In genomic region chr6:2099870-2100269, GRCh38 we compare ENCODE assay signal across 21 cellular contexts.
DNase-seq lines count a peak whose midpoint lies in the region; ATAC-seq, FAIRE-seq and TF ChIP-seq lines count a peak whose summit lies in the region.
"Had no signal": no experiment of that assay in that cellular context is flagged by ENCODE, and none has a peak within 500 bp of the region (broad histone marks: within the 10 kb centered on the region; RNA-seq: fewer than 3 reads in every experiment).

No MANE protein-coding gene starts in this region.

- no peak for DNase-seq in GM12878 (ENCODE audit: low read depth, low spot score)
- DNase-seq in chondrocyte (ENCODE audit: low spot score), result no peak
- no peak for DNase-seq in osteocyte (ENCODE audit: extremely low spot score, unreplicated experiment)
- DNase-seq in tibial artery, result no peak
- no peak for DNase-seq in heart left ventricle
- DNase-seq in GM19238 (ENCODE audit: insufficient read length, low spot score), result no peak
- DNase-seq: CD4-positive, CD25-positive, alpha-beta regulatory T cell; CD8-positive, alpha-beta T cell; DMS 273 treated with DMSO at 0.1 percent for 48 hours; DMS79; EL; GDM1; GOT3; HFFc6 had no signal

- RAD21 ChIA-PET in GM12878 (lab: Charles Lee; ENCODE audit: unreplicated experiment), result no interaction called here

- no peak for TF ChIP-seq CTCF in GM12878 (IDR thresholded peaks at IDR 0.05 in 2 of 3, conservative IDR thresholded peaks at IDR 0.05 in 1 of 3; ENCODE audit: control insufficient read depth in 2 of 3, extremely low read depth in 1 of 3, insufficient read depth in 1 of 3, low read depth in 3 of 3, low read length in 3 of 3)
- TF ChIP-seq CTCF in chondrocyte (IDR thresholded peaks at IDR 0.05), result no peak
- TF ChIP-seq CTCF in osteocyte (IDR thresholded peaks at IDR 0.05), result no peak
- no peak for TF ChIP-seq CTCF in tibial artery (IDR thresholded peaks at IDR 0.05)
- TF ChIP-seq CTCF in heart left ventricle (IDR thresholded peaks at IDR 0.05), result no peak

- H3K27me3 ChIP-seq in GM12878 (replicated peaks in 1 of 2; ENCODE audit: control insufficient read depth in 2 of 2, insufficient read depth in 2 of 2, low read length in 1 of 2) (no peaks in the 10 kb centered on the region), tibial artery (no peaks in the 10 kb centered on the region), heart left ventricle (no peaks in the 10 kb centered on the region)

- H3K4me1 Mint-ChIP-seq in chondrocyte (ENCODE audit: low read depth), result peaks cover 57% of the 10 kb centered on the region
- H3K4me1 Mint-ChIP-seq in osteocyte (ENCODE audit: unreplicated experiment), result peaks cover 39% of the 10 kb centered on the region
- H3K4me1 Mint-ChIP-seq: CD4-positive, CD25-positive, alpha-beta regulatory T cell had no signal

- CTCF ChIA-PET in GM12878 (lab: Yijun Ruan, JAX), result interaction anchor here (1.2 to 2.3 kb wide), 3 partner anchors 254 to 504 kb away, joined by 3 to 7 read pairs (median 3); no protein-coding TSS in a partner anchor

- H3K9me3 ChIP-seq in GM12878 (replicated peaks; ENCODE audit: control insufficient read depth, insufficient read depth, low read length) (no peaks in the 10 kb centered on the region), tibial artery (no peaks in the 10 kb centered on the region), heart left ventricle (no peaks in the 10 kb centered on the region)
- H3K9me3 ChIP-seq: HAP-1 had no signal

- SMC1A ChIA-PET in GM12878 (lab: Charles Lee; ENCODE audit: uncharacterized antibody, unreplicated experiment), result interaction anchor here (0.8 to 1.8 kb wide), 2 partner anchors 10 to 498 kb away, joined by 3 to 5 read pairs; no protein-coding TSS in a partner anchor

- TF ChIP-seq EP300 in GM12878 (IDR thresholded peaks at IDR 0.05; ENCODE audit: borderline replicate concordance in 1 of 2, control insufficient read depth in 1 of 2, low read depth in 2 of 2, low read length in 2 of 2), result no peak

- H3K36me3 Mint-ChIP-seq in chondrocyte (ENCODE audit: low read depth) (no peaks in the 10 kb centered on the region), osteocyte (ENCODE audit: unreplicated experiment) (no peaks in the 10 kb centered on the region)
- H3K36me3 Mint-ChIP-seq: CD4-positive, CD25-positive, alpha-beta regulatory T cell; CD8-positive, alpha-beta T cell had no signal

- peak overlapping the region; percentile 92 for H3K27ac Mint-ChIP-seq in chondrocyte (ENCODE audit: unreplicated experiment)
- H3K27ac Mint-ChIP-seq in osteocyte (ENCODE audit: unreplicated experiment), result peak overlapping the region; percentile 88
- H3K27ac Mint-ChIP-seq: CD4-positive, CD25-positive, alpha-beta regulatory T cell; CD8-positive, alpha-beta T cell; HFFc6 had no signal

- H3K27ac ChIP-seq in GM12878 (ENCODE audit: control insufficient read depth, insufficient read depth), result no peak overlapping the region
- peak overlapping the region; percentile 60 to 85 for H3K27ac ChIP-seq in tibial artery
- no peak overlapping the region for H3K27ac ChIP-seq in heart left ventricle
- H3K27ac ChIP-seq: C4-2B had no signal

- H3K4me1 ChIP-seq in GM12878 (ENCODE audit: control insufficient read depth, insufficient read depth, low read length) (no peaks in the 10 kb centered on the region), tibial artery (peaks cover 0 to 56% (median 2%) of the 10 kb centered on the region in 4 donors), heart left ventricle (peaks cover 0 to 12% (median 1%) of the 10 kb centered on the region in 12 donors)

- H3K9ac ChIP-seq in GM12878 (ENCODE audit: control insufficient read depth, insufficient read depth, low read length), result no peak overlapping the region

- TF ChIP-seq POLR2A in GM12878 (IDR thresholded peaks at IDR 0.05; ENCODE audit: low read depth, low read length) (no peak), heart left ventricle (IDR thresholded peaks at IDR 0.05) (no peak)

- no peak overlapping the region for H3K4me3 ChIP-seq in GM12878
- peak overlapping the region; percentile 21 to 38 for H3K4me3 ChIP-seq in tibial artery
- H3K4me3 ChIP-seq in heart left ventricle, result no peak overlapping the region
- H3K4me3 ChIP-seq: HAP-1 had no signal

- no peak overlapping the region for H2AFZ ChIP-seq in GM12878 (ENCODE audit: control insufficient read depth, low read depth, low read length)

- H3K4me2 ChIP-seq in GM12878 (ENCODE audit: control insufficient read depth, insufficient read depth), result no peak overlapping the region

- no peaks in the 10 kb centered on the region for H3K36me3 ChIP-seq in GM12878 (ENCODE audit: control insufficient read depth in 2 of 2, insufficient read depth in 2 of 2, low read length in 1 of 2)
- H3K36me3 ChIP-seq in tibial artery, result no peaks in the 10 kb centered on the region
- H3K36me3 ChIP-seq in heart left ventricle, result no peaks in the 10 kb centered on the region
- H3K36me3 ChIP-seq: HAP-1 had no signal

- POLR2A ChIA-PET in GM12878 (lab: Charles Lee), result no interaction called here

- in situ Hi-C loops in GM12878 (cut with MboI), result loop anchor here (10.0 kb wide), 1 partner anchor 255 kb away; no protein-coding TSS in a partner anchor

- FAIRE-seq in GM12878 (lab: Jason Lieb, UNC), result peak; percentile 68
- FAIRE-seq: D721Med, GM12891, GM18507, H54 had no signal

- no peaks in the 10 kb centered on the region for H3K9me3 Mint-ChIP-seq in chondrocyte (ENCODE audit: low read depth)
- no peaks in the 10 kb centered on the region for H3K9me3 Mint-ChIP-seq in osteocyte (ENCODE audit: unreplicated experiment)
- H3K9me3 Mint-ChIP-seq: CD4-positive, CD25-positive, alpha-beta regulatory T cell; CD8-positive, alpha-beta T cell; HFFc6 had no signal

- no peak for TF ChIP-seq RAD21 in GM12878 (IDR thresholded peaks at IDR 0.05; ENCODE audit: insufficient read depth, low read depth, low read length)

- ATAC-seq in GM12878 (no peak), heart left ventricle (no peak), HG03159 (IDR thresholded peaks at IDR 0.05; ENCODE audit: unreplicated experiment) (no peak)
- ATAC-seq: CD8-positive, alpha-beta T cell had no signal

- no TSS peak for BruUV-seq in GM12878 (replicated peaks; lab: Mats Ljungman, UMichigan)

- H3K27me3 Mint-ChIP-seq in chondrocyte (ENCODE audit: low read depth) (no peaks in the 10 kb centered on the region), osteocyte (ENCODE audit: unreplicated experiment) (no peaks in the 10 kb centered on the region)
- H3K27me3 Mint-ChIP-seq: CD4-positive, CD25-positive, alpha-beta regulatory T cell had no signal

- intact Hi-C loops in GM12878 (cut with micrococcal nuclease; ENCODE audit: unreplicated experiment) (loop anchor here (5.0 to 10.0 kb wide), 2 partner anchors 245 to 252 kb away; no protein-coding TSS in a partner anchor), tibial artery (cut with DNase I; ENCODE audit: low total_unique reads) (loop anchor here (2.0 to 10.0 kb wide), 3 partner anchors 481 to 535 kb away; no protein-coding TSS in a partner anchor), heart left ventricle (cut with DNase I) (loop anchor here in 7 of 10 donors (5.0 to 10.0 kb wide), 7 partner anchors 95 to 535 kb away; no protein-coding TSS in a partner anchor)

- H3K4me3 Mint-ChIP-seq in chondrocyte (ENCODE audit: unreplicated experiment), result no peak overlapping the region
- H3K4me3 Mint-ChIP-seq in osteocyte (ENCODE audit: unreplicated experiment), result no peak overlapping the region
- H3K4me3 Mint-ChIP-seq: CD4-positive, CD25-positive, alpha-beta regulatory T cell; CD8-positive, alpha-beta T cell; HFFc6 had no signal

- H4K20me1 ChIP-seq in GM12878 (ENCODE audit: control insufficient read depth, insufficient read depth), result no peaks in the 10 kb centered on the region

- H3K79me2 ChIP-seq in GM12878 (ENCODE audit: control insufficient read depth, insufficient read depth, low read length), result no peaks in the 10 kb centered on the region

TF ChIP-seq in GM12878, 131 proteins besides CTCF, POLR2A, EP300 and RAD21 (continues in another document):
- no peak for TF ChIP-seq NR2C1 (IDR thresholded peaks at IDR 0.05)
- TF ChIP-seq SPI1 (IDR thresholded peaks at IDR 0.05; ENCODE audit: borderline replicate concordance, insufficient read depth, low read depth, low read length), result no peak
- TF ChIP-seq SMC3 (IDR thresholded peaks at IDR 0.05; ENCODE audit: borderline replicate concordance, low read length), result no peak
- TF ChIP-seq, protein P1, sequence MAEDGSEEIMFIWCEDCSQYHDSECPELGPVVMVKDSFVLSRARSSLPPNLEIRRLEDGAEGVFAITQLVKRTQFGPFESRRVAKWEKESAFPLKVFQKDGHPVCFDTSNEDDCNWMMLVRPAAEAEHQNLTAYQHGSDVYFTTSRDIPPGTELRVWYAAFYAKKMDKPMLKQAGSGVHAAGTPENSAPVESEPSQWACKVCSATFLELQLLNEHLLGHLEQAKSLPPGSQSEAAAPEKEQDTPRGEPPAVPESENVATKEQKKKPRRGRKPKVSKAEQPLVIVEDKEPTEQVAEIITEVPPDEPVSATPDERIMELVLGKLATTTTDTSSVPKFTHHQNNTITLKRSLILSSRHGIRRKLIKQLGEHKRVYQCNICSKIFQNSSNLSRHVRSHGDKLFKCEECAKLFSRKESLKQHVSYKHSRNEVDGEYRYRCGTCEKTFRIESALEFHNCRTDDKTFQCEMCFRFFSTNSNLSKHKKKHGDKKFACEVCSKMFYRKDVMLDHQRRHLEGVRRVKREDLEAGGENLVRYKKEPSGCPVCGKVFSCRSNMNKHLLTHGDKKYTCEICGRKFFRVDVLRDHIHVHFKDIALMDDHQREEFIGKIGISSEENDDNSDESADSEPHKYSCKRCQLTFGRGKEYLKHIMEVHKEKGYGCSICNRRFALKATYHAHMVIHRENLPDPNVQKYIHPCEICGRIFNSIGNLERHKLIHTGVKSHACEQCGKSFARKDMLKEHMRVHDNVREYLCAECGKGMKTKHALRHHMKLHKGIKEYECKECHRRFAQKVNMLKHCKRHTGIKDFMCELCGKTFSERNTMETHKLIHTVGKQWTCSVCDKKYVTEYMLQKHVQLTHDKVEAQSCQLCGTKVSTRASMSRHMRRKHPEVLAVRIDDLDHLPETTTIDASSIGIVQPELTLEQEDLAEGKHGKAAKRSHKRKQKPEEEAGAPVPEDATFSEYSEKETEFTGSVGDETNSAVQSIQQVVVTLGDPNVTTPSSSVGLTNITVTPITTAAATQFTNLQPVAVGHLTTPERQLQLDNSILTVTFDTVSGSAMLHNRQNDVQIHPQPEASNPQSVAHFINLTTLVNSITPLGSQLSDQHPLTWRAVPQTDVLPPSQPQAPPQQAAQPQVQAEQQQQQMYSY (CRISPR knock-in tag; IDR thresholded peaks at IDR 0.05), result no peak
- TF ChIP-seq BMI1 (IDR thresholded peaks at IDR 0.05; ENCODE audit: borderline replicate concordance), result no peak
- no peak for TF ChIP-seq MYB (IDR thresholded peaks at IDR 0.05; ENCODE audit: borderline replicate concordance, low read depth, low read length)
- no peak for TF ChIP-seq SREBF2 (IDR thresholded peaks at IDR 0.05; ENCODE audit: low read length)
- no peak for TF ChIP-seq SUPT20H (IDR thresholded peaks at IDR 0.05; ENCODE audit: borderline replicate concordance, control insufficient read depth, low read depth, low read length)
- no peak for TF ChIP-seq MTA2 (IDR thresholded peaks at IDR 0.05; ENCODE audit: low read depth)

Comparison
In these comparisons a context has a peak if more than half of its experiments do, and no peak if none do; other contexts are left out.
1. H3K27ac ChIP-seq: peak in tibial artery (2 of 2); none in GM12878 (single experiment) and heart left ventricle (0 of 12).
2. H3K4me3 ChIP-seq: peak in tibial artery (2 of 2); none in GM12878 (single experiment) and heart left ventricle (0 of 12).